In the genomic region with DNA sequence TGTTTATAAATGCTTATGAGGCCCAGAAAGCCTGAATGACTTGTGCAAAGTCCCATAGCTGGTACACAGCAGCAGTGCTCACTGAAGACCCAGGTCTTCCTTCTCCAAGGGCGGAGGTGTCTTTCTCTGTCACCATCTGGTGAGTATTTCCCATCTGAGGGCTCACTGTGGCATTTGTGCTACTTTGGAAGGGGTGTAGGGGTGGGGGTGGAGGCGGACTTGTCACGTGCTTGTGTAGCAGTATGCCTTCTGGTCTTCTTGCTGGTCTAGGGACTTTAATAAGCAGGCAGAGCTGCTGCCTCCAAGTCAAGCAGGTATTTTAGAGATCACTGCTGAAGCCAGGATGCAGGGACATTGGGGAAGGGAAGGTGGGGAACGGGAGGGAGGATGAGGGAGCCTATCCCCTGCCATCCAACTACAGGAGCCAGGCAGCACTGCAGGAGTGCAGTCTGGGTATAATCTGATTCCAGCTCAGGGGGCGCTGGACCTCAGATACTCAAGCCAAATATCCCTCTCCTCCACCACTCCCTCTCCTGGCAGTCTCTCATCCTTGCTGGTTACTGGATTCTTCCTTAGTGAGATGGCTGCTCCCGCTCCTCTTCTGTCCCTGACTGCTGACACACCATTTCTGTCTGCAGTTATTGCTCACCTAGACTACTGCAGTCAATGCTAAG, we compare ENCODE assay signal across 10 cellular contexts. TPM values are rescaled to one million over a fixed set of nuclear protein-coding genes. Genes with fewer than 3 reads are reported as not detected.
A peak's percentile ranks its signal among the peaks of the same experiment; 100 is the strongest.
DNase-seq lines count a peak whose midpoint lies in the region; ATAC-seq and TF ChIP-seq lines count a peak whose summit lies in the region.
"Had no signal": no experiment of that assay in that cellular context is flagged by ENCODE, and none has a peak within 500 bp of the region (broad histone marks: within the 10 kb centered on the region; RNA-seq: fewer than 3 reads in every experiment).

No MANE protein-coding gene starts in this region.

- H3K4me3 ChIP-seq in choroid plexus epithelial cell (ENCODE audit: low read depth, low read length) = no peak overlapping the region
- no peak overlapping the region for H3K4me3 ChIP-seq in osteoblast (ENCODE audit: insufficient read depth, low read length)

- DNase-seq in DMS53 (lab: John Stamatoyannopoulos, UW) (peak; percentile 53), DMS53 treated with DMSO at 0.1 percent for 48 hours (lab: John Stamatoyannopoulos, UW; ENCODE audit: unreplicated experiment) (no peak), NCI-H524 treated with DMSO at 0.1 percent for 48 hours (lab: John Stamatoyannopoulos, UW) (peak; percentile 76), choroid plexus epithelial cell (ENCODE audit: low read depth) (peak; percentile 13), osteoblast (ENCODE audit: insufficient read length, low spot score, missing footprints) (peak; percentile 91), HPDE6-E6E7 (ENCODE audit: extremely low spot score) (no peak)
- no peak for DNase-seq in activated CD8-positive, alpha-beta memory T cell treated with anti-CD3 and anti-CD28 coated beads, Interleukin-2, amount 50 U/mL, for 48 hours
- DNase-seq: naive thymus-derived CD4-positive, alpha-beta T cell had no signal

- no peaks in the 10 kb centered on the region for H4K20me1 ChIP-seq in osteoblast (ENCODE audit: insufficient read depth, low read length)

- no peak overlapping the region for H2AFZ ChIP-seq in osteoblast (ENCODE audit: low read length)

- peak; percentile 28 for TF ChIP-seq CTCF in choroid plexus epithelial cell (conservative IDR thresholded peaks at IDR 0.05; ENCODE audit: low read depth, low read length)
- TF ChIP-seq CTCF in osteoblast (IDR thresholded peaks at IDR 0.05; ENCODE audit: extremely low read depth, low read depth, low read length) = peak; percentile 6

- H3K79me2 ChIP-seq in osteoblast (ENCODE audit: insufficient read depth, low read length) = no peaks in the 10 kb centered on the region

- H3K36me3 ChIP-seq in osteoblast (ENCODE audit: insufficient read depth, low read length) = no peaks in the 10 kb centered on the region

- H3K27ac ChIP-seq in osteoblast (ENCODE audit: low read depth, low read length) = no peak overlapping the region
- H3K27ac ChIP-seq: epithelial cell of prostate had no signal

- H3K9me3 ChIP-seq in osteoblast (ENCODE audit: low read depth, low read length) = no peaks in the 10 kb centered on the region

- ATAC-seq in HG02610 (IDR thresholded peaks at IDR 0.05; ENCODE audit: unreplicated experiment) = no peak
- ATAC-seq: naive thymus-derived CD4-positive, alpha-beta T cell had no signal

- H3K4me1 ChIP-seq in osteoblast (ENCODE audit: insufficient read depth, low read length) = no peaks in the 10 kb centered on the region

- H3K27me3 ChIP-seq in osteoblast (ENCODE audit: insufficient read depth, low read length) = peaks cover 37% of the 10 kb centered on the region

- no peak overlapping the region for H3K4me2 ChIP-seq in osteoblast (ENCODE audit: insufficient read depth, low read length)

RNA-seq across cellular contexts. Expression of a gene that starts 3.4 kb away (rescaled TPM):
- not detected in 2 replicates for total RNA-seq in osteoblast

Comparison
In these comparisons a context has a peak if more than half of its experiments do, and no peak if none do; other contexts are left out.
1. DNase-seq: peak in DMS53 (single experiment), NCI-H524 treated with DMSO at 0.1 percent for 48 hours (single experiment), choroid plexus epithelial cell (single experiment) and osteoblast (single experiment); none in DMS53 treated with DMSO at 0.1 percent for 48 hours (single experiment), HPDE6-E6E7 (single experiment) and activated CD8-positive, alpha-beta memory T cell treated with anti-CD3 and anti-CD28 coated beads, Interleukin-2, amount 50 U/mL, for 48 hours (single experiment).